In genomic region chr17:1511756-1512321, GRCh38 we compare ENCODE assay signal across 1 cellular context.
TF ChIP-seq lines count a peak whose summit lies in the region.

No MANE protein-coding gene starts in this region.

TF ChIP-seq in IMR-90, 13 proteins besides CTCF, POLR2A, EP300 and RAD21 (continued from another document):
- TF ChIP-seq MXI1 (IDR thresholded peaks at IDR 0.05; ENCODE audit: borderline replicate concordance, low read depth, low read length): no peak
- TF ChIP-seq MAFK (IDR thresholded peaks at IDR 0.05; ENCODE audit: low read depth, low read length): no peak
- TF ChIP-seq RFX5 (IDR thresholded peaks at IDR 0.05; ENCODE audit: low read depth, low read length): no peak
- no peak for TF ChIP-seq BHLHE40 (IDR thresholded peaks at IDR 0.05; ENCODE audit: low read depth, low read length)
- TF ChIP-seq, protein P1, sequence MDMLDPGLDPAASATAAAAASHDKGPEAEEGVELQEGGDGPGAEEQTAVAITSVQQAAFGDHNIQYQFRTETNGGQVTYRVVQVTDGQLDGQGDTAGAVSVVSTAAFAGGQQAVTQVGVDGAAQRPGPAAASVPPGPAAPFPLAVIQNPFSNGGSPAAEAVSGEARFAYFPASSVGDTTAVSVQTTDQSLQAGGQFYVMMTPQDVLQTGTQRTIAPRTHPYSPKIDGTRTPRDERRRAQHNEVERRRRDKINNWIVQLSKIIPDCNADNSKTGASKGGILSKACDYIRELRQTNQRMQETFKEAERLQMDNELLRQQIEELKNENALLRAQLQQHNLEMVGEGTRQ (IDR thresholded peaks at IDR 0.05; ENCODE audit: low read depth, low read length): no peak
- TF ChIP-seq MAZ (IDR thresholded peaks at IDR 0.05; ENCODE audit: borderline replicate concordance, low read depth, low read length): no peak
- no peak for TF ChIP-seq FOS (IDR thresholded peaks at IDR 0.05; ENCODE audit: low read depth, low read length)
- no peak for TF ChIP-seq ELK1 (IDR thresholded peaks at IDR 0.05; ENCODE audit: borderline replicate concordance, low read depth, low read length)
- no peak for TF ChIP-seq SMC3 (IDR thresholded peaks at IDR 0.05; ENCODE audit: low read depth, low read length)
- no peak for TF ChIP-seq NFE2L2 (IDR thresholded peaks at IDR 0.05; ENCODE audit: low read depth, low read length)
- no peak for TF ChIP-seq CHD1 (IDR thresholded peaks at IDR 0.05; ENCODE audit: low read depth, low read length)
